17 cellular contexts compared by ENCODE assay signal in the genomic region with DNA sequence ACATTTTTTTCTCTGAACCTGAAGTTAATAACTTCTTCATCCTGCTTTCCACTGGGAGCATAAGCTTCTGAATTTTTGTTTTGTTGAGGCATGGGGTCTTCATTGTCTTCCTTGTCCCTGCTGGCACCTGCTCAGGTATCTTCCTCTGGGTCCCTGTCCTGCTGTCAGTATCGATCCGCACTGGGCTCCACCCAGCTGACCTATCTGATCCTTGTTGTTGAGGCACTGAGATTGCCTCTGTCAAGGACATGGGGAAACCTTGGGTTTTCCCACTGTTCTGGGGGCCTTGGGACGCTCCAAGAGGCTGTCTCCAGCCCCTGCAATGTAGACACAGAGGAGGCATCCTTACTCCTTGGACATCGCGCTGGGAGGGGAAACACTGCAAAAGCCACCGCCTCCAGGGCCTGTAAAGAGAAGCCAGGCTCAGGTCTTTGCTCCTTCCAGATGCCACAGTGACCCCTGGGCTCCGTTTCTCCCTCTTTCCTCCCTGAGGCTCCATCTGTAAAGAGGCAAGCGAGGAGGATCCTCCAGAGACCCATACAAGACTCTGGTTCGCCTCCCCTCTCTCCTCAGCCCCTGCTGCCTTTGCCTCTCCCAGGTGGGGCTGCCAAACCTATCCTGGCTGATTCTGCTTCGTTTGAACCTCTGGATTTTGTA. TPM values are rescaled to one million over a fixed set of nuclear protein-coding genes. Genes with fewer than 3 reads are reported as not detected.
DNase-seq lines count a peak whose midpoint lies in the region; ATAC-seq and TF ChIP-seq lines count a peak whose summit lies in the region.
"Had no signal": no experiment of that assay in that cellular context is flagged by ENCODE, and none has a peak within 500 bp of the region (broad histone marks: within the 10 kb centered on the region; RNA-seq: fewer than 3 reads in every experiment).

No MANE protein-coding gene starts in this region.

- H3K27me3 ChIP-seq in SK-N-SH (ENCODE audit: insufficient read depth) (no peaks in the 10 kb centered on the region), uterus (no peaks in the 10 kb centered on the region), PC-9 (ENCODE audit: insufficient read depth, low read depth) (no peaks in the 10 kb centered on the region)

- H3K36me3 ChIP-seq in SK-N-SH (replicated peaks in 1 of 2; ENCODE audit: control insufficient read depth in 1 of 2, insufficient read depth in 2 of 2, low read length in 1 of 2) (no peaks in the 10 kb centered on the region), uterus (no peaks in the 10 kb centered on the region), PC-9 (ENCODE audit: low read depth) (no peaks in the 10 kb centered on the region)

- H3K9me3 Mint-ChIP-seq in glutamatergic neuron (ENCODE audit: unreplicated experiment), result peaks cover 4% of the 10 kb centered on the region
- no peaks in the 10 kb centered on the region for H3K9me3 Mint-ChIP-seq in nephron
- H3K9me3 Mint-ChIP-seq: CD4-positive, alpha-beta T cell had no signal

- H2AFZ ChIP-seq in SK-N-SH (ENCODE audit: low read depth), result no peak overlapping the region
- no peak overlapping the region for H2AFZ ChIP-seq in PC-9

- H3K27me3 Mint-ChIP-seq in glutamatergic neuron (ENCODE audit: unreplicated experiment), result peaks cover 4% of the 10 kb centered on the region
- no peaks in the 10 kb centered on the region for H3K27me3 Mint-ChIP-seq in nephron (ENCODE audit: low read depth)

- CTCF ChIA-PET in SK-N-SH (lab: Yijun Ruan, JAX) (interaction anchor here (0.8 to 9.2 kb wide), 5 partner anchors 12 to 196 kb away, joined by 3 to 87 read pairs (median 3); no protein-coding TSS in a partner anchor), PC-9 (lab: Charles Lee) (no interaction called here)

- peak overlapping the region; percentile 37 to 98; a peak in 3 of 4 replicates for H3K27ac ChIP-seq in SK-N-SH (ENCODE audit: low read depth in 2 of 2, low read length in 1 of 2)
- peak overlapping the region; percentile 68 to 79 for H3K27ac ChIP-seq in uterus
- no peak overlapping the region for H3K27ac ChIP-seq in PC-9

- peak overlapping the region; percentile 10 for H3K4me3 Mint-ChIP-seq in glutamatergic neuron (ENCODE audit: unreplicated experiment)
- H3K4me3 Mint-ChIP-seq in nephron, result peak overlapping the region; percentile 17 to 40 (median 28)
- H3K4me3 Mint-ChIP-seq: CD4-positive, alpha-beta T cell had no signal

- H3F3A ChIP-seq in SK-N-SH (replicated peaks; ENCODE audit: insufficient read depth) (no peaks in the 10 kb centered on the region), PC-9 (ENCODE audit: insufficient read depth, low read depth) (no peaks in the 10 kb centered on the region)

- TF ChIP-seq CTCF in SK-N-SH (IDR thresholded peaks at IDR 0.05), result no peak
- no peak for TF ChIP-seq CTCF in glutamatergic neuron (IDR thresholded peaks at IDR 0.05; ENCODE audit: partially characterized antibody, unreplicated experiment)
- no peak for TF ChIP-seq CTCF in nephron (IDR thresholded peaks at IDR 0.05; ENCODE audit: unreplicated experiment in 3 of 3)
- no peak for TF ChIP-seq CTCF in uterus (IDR thresholded peaks at IDR 0.05)
- no peak for TF ChIP-seq CTCF in PC-9 (conservative IDR thresholded peaks at IDR 0.05)

- ATAC-seq in SK-N-SH treated with all-trans-retinoic acid at 6 μM for 48 hours (no peak), HG02885 (IDR thresholded peaks at IDR 0.05; ENCODE audit: poor library complexity, unreplicated experiment) (no peak)
- ATAC-seq: HCT116 had no signal

- no peak overlapping the region for H3K4me2 ChIP-seq in SK-N-SH
- H3K4me2 ChIP-seq in PC-9, result no peak overlapping the region

- H3K9me3 ChIP-seq in SK-N-SH (no peaks in the 10 kb centered on the region), uterus (no peaks in the 10 kb centered on the region), PC-9 (ENCODE audit: insufficient read depth, low read depth) (no peaks in the 10 kb centered on the region)
- H3K9me3 ChIP-seq: Caco-2 had no signal

- H3K4me3 ChIP-seq in SK-N-SH (ENCODE audit: low read depth in 2 of 2, low read length in 1 of 2) (no peak overlapping the region), uterus (no peak overlapping the region), PC-9 (no peak overlapping the region)

- no peaks in the 10 kb centered on the region for H3K9me2 ChIP-seq in SK-N-SH
- H3K9me2 ChIP-seq in PC-9 (ENCODE audit: insufficient read depth), result no peaks in the 10 kb centered on the region

- H3K4me1 ChIP-seq in SK-N-SH (ENCODE audit: control insufficient read depth in 1 of 2, insufficient read depth in 2 of 2, low read depth in 1 of 2, low read length in 1 of 2) (peaks cover 8 to 26% of the 10 kb centered on the region in 2 experiments; a peak in 3 of 4 replicates), uterus (no peaks in the 10 kb centered on the region), PC-9 (replicated peaks; ENCODE audit: insufficient read depth) (no peaks in the 10 kb centered on the region)

- no TSS peak for BruUV-seq in PC-9 (replicated peaks; lab: Mats Ljungman, UMichigan)

- H3K36me3 Mint-ChIP-seq in glutamatergic neuron (ENCODE audit: unreplicated experiment) (no peaks in the 10 kb centered on the region), nephron (ENCODE audit: low read depth) (no peaks in the 10 kb centered on the region)

- TF ChIP-seq POLR2A in uterus (IDR thresholded peaks at IDR 0.05), result no peak

- intact Hi-C loops in uterus (cut with DNase I; ENCODE audit: low total_unique reads) (no loop called here), PC-9 (cut with micrococcal nuclease; ENCODE audit: unreplicated experiment) (no loop called here)

- 82% methylated on average over 10 of the region's 10 CpGs for WGBS in SK-N-SH (ENCODE audit: low lambda C conversion rate)

- no peaks in the 10 kb centered on the region for H4K20me1 ChIP-seq in SK-N-SH (ENCODE audit: insufficient read depth)
- no peaks in the 10 kb centered on the region for H4K20me1 ChIP-seq in PC-9 (ENCODE audit: insufficient read depth)

- no peak for DNase-seq in SK-N-SH
- DNase-seq in glutamatergic neuron, result no peak
- DNase-seq in uterus, result no peak
- no peak for DNase-seq in activated CD4-positive, alpha-beta T cell treated with anti-CD3 and anti-CD28 coated beads, Interleukin-2, amount 50 U/mL, for 4 hours
- DNase-seq in PC-9, result no peak
- DNase-seq: Caco-2; CD4-positive, alpha-beta T cell; GDM1; NCI-H1694 treated with DMSO at 0.1 percent for 48 hours; NCI-H510A treated with DMSO at 0.1 percent for 48 hours; NCI-H774; OCI-M1; SHP77 had no signal

- H3K4me1 Mint-ChIP-seq in glutamatergic neuron (ENCODE audit: low read depth, unreplicated experiment) (peaks cover 16% of the 10 kb centered on the region), nephron (peaks cover 22% of the 10 kb centered on the region)

- no peak for TF ChIP-seq RAD21 in SK-N-SH (IDR thresholded peaks at IDR 0.05; ENCODE audit: low read length)

- no peak overlapping the region for H3K27ac Mint-ChIP-seq in glutamatergic neuron (ENCODE audit: unreplicated experiment)
- peak overlapping the region in 1 of 3 experiments; percentile 81 for H3K27ac Mint-ChIP-seq in nephron
- H3K27ac Mint-ChIP-seq: CD4-positive, alpha-beta T cell had no signal

- H3K79me2 ChIP-seq in SK-N-SH (ENCODE audit: insufficient read depth) (no peaks in the 10 kb centered on the region), PC-9 (ENCODE audit: low read depth) (no peaks in the 10 kb centered on the region)

- H3K9ac ChIP-seq in SK-N-SH, result no peak overlapping the region

- no peak for TF ChIP-seq EP300 in SK-N-SH (IDR thresholded peaks at IDR 0.05; ENCODE audit: borderline replicate concordance in 1 of 2, low read depth in 1 of 2, low read length in 1 of 2)

- POLR2A ChIA-PET in SK-N-SH (lab: Yijun Ruan, JAX) (interaction anchor here (2.3 to 3.2 kb wide), 2 partner anchors 29 to 66 kb away, joined by 9 to 27 read pairs; no protein-coding TSS in a partner anchor), PC-9 (lab: Charles Lee; ENCODE audit: unreplicated experiment) (no interaction called here)

TF ChIP-seq in SK-N-SH, 30 proteins besides CTCF, POLR2A, EP300 and RAD21 (continues in another document):
- TF ChIP-seq, protein P1, sequence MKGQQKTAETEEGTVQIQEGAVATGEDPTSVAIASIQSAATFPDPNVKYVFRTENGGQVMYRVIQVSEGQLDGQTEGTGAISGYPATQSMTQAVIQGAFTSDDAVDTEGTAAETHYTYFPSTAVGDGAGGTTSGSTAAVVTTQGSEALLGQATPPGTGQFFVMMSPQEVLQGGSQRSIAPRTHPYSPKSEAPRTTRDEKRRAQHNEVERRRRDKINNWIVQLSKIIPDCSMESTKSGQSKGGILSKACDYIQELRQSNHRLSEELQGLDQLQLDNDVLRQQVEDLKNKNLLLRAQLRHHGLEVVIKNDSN (IDR thresholded peaks at IDR 0.05; ENCODE audit: borderline replicate concordance, low read depth), result no peak
- no peak for TF ChIP-seq NRF1 (IDR thresholded peaks at IDR 0.05; ENCODE audit: low read depth, low read length)

TF ChIP-seq in SK-N-SH treated with all-trans-retinoic acid at 6 μM for 48 hours, 23 proteins besides CTCF, POLR2A, EP300 and RAD21 (continues in another document):
- TF ChIP-seq GLIS3 (CRISPR knock-in tag; IDR thresholded peaks at IDR 0.05) (no peak), BACH2 (CRISPR knock-in tag; IDR thresholded peaks at IDR 0.05; ENCODE audit: borderline replicate concordance) (no peak), RARB (CRISPR knock-in tag; IDR thresholded peaks at IDR 0.05) (no peak), TCF4 (CRISPR knock-in tag; IDR thresholded peaks at IDR 0.05; ENCODE audit: borderline replicate concordance) (no peak), SNAI2 (CRISPR knock-in tag; IDR thresholded peaks at IDR 0.05) (no peak), ZC3H10 (CRISPR knock-in tag; IDR thresholded peaks at IDR 0.05) (no peak), ZNF70 (CRISPR knock-in tag; IDR thresholded peaks at IDR 0.05) (no peak), TOX (CRISPR knock-in tag; IDR thresholded peaks at IDR 0.05; ENCODE audit: borderline replicate concordance) (no peak)
- TF ChIP-seq, protein P2, sequence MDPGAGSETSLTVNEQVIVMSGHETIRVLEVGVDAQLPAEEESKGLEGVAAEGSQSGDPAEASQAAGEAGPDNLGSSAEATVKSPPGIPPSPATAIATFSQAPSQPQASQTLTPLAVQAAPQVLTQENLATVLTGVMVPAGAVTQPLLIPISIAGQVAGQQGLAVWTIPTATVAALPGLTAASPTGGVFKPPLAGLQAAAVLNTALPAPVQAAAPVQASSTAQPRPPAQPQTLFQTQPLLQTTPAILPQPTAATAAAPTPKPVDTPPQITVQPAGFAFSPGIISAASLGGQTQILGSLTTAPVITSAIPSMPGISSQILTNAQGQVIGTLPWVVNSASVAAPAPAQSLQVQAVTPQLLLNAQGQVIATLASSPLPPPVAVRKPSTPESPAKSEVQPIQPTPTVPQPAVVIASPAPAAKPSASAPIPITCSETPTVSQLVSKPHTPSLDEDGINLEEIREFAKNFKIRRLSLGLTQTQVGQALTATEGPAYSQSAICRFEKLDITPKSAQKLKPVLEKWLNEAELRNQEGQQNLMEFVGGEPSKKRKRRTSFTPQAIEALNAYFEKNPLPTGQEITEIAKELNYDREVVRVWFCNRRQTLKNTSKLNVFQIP (CRISPR knock-in tag; IDR thresholded peaks at IDR 0.05; ENCODE audit: borderline replicate concordance, low read depth), result no peak

RNA-seq across cellular contexts. Expression of a gene that starts 8.6 kb away (rescaled TPM):
- 115 and 151 TPM in 2 replicates for polyA plus RNA-seq in SK-N-SH (2012; rRNA removed)
- 92.8 and 114 TPM in 2 replicates for polyA plus RNA-seq in SK-N-SH (2012; cell fraction: cytosol; rRNA removed)
- polyA plus RNA-seq in SK-N-SH (2012; cell fraction: nucleus; rRNA removed), result 125 and 168 TPM in 2 replicates
- total RNA-seq in glutamatergic neuron (ENCODE audit: unreplicated experiment), result 380 TPM
- total RNA-seq in uterus, result 100 to 1,000 TPM in 2 of 4 donors, 10 to 100 TPM in 2; 81.0 to 311 (median 147) TPM
- total RNA-seq in PC-9 (2021), result 81.7 and 109 TPM in 2 replicates
